In the genomic region with DNA sequence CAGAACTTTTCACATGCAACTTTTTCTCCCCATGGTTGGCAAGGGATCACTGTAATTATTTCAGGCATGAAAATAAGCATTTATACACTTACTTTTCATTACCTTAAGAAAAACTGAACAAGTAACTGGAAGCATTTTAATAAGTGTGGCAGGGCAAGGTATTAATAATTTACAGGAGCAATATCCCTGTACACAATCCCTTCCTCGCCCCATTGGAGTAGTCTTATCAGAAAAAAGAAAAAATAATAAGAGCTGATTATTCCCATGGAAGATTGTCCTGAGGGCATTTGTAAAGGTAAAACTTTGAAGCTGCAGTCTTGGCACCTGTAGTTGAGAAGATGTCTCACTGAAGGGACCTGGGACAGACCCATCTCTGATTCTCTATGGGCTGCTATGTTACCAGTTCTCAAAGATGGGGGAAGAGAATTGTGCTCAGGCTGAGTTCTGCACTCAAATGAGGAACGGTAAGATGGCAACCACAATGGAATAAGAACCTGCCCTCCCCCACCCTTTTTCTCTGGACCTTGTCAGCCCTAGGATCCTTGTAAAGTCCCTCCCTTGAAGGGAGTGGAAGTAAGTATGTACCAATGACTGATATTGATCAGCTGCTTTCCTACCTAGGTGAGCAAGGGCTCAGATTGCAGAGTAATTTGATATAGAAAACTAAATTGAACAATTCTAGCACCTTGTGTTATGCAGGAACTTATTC, we compare ENCODE assay signal across 14 cellular contexts.
A peak's percentile ranks its signal among the peaks of the same experiment; 100 is the strongest.
DNase-seq lines count a peak whose midpoint lies in the region; ATAC-seq and TF ChIP-seq lines count a peak whose summit lies in the region.
"Had no signal": no experiment of that assay in that cellular context is flagged by ENCODE, and none has a peak within 500 bp of the region (broad histone marks: within the 10 kb centered on the region; RNA-seq: fewer than 3 reads in every experiment).

No MANE protein-coding gene starts in this region.

- H3K4me2 ChIP-seq in IMR-90 (ENCODE audit: low read depth, low read length) = no peak overlapping the region

- H3K4ac ChIP-seq in IMR-90 (ENCODE audit: low read depth, low read length) = peak overlapping the region; percentile 69

- peak overlapping the region; percentile 68 for H4K91ac ChIP-seq in IMR-90 (ENCODE audit: insufficient read depth, low read depth, low read length)

- POLR2A ChIA-PET in activated CD4-positive, alpha-beta T cell treated with anti-CD3 and anti-CD28 coated beads for 36 hours (lab: Charles Lee) = no interaction called here
- POLR2A ChIA-PET in IMR-90 (lab: Charles Lee; ENCODE audit: unreplicated experiment) = no interaction called here

- H2BK15ac ChIP-seq in IMR-90 (ENCODE audit: low read depth, low read length) = peak overlapping the region; percentile 89; the same call in 1 of the 3 replicates

- peak overlapping the region; percentile 15 for H2AK9ac ChIP-seq in IMR-90 (replicated peaks; ENCODE audit: low read depth, low read length, poor library complexity)

- H4K8ac ChIP-seq in IMR-90 (ENCODE audit: low read depth in 2 of 2, low read length in 2 of 2) = peak overlapping the region in 1 of 2 experiments; percentile 65; a peak in 1 of 4 replicates

- no peak for TF ChIP-seq CTCF in IMR-90 (conservative IDR thresholded peaks at IDR 0.05; ENCODE audit: low read depth, low read length)
- TF ChIP-seq CTCF in nephron (IDR thresholded peaks at IDR 0.05; ENCODE audit: unreplicated experiment in 3 of 3) = no peak

- no peaks in the 10 kb centered on the region for H3K9me3 Mint-ChIP-seq in activated CD4-positive, alpha-beta T cell treated with anti-CD3 and anti-CD28 coated beads for 36 hours (ENCODE audit: low read depth)
- H3K9me3 Mint-ChIP-seq in activated T-helper 1 cell treated with anti-CD3 and anti-CD28 coated beads, Interleukin-12 subunit alpha, Interleukin-12 subunit beta, Interleukin-2, Interleukin-4 antibody, amounts not matched to agents 30 ng/mL and 10 ng/mL and 1 ng/mL, durations not matched to agents 14 hours and 24 hours and 36 hours = peaks cover 28% of the 10 kb centered on the region
- H3K9me3 Mint-ChIP-seq in nephron = peaks cover 5% of the 10 kb centered on the region

- 0 out of 2 replicates have a peak overlapping the region, but pooled peaks have one; percentile 38 for H3K23ac ChIP-seq in IMR-90 (ENCODE audit: low read depth, low read length)

- TF ChIP-seq RAD21 in IMR-90 (IDR thresholded peaks at IDR 0.05; ENCODE audit: low read length) = no peak

- H4K20me1 ChIP-seq in IMR-90 (ENCODE audit: insufficient read depth, low read length) = no peaks in the 10 kb centered on the region

- peak overlapping the region; percentile 98 for H3K18ac ChIP-seq in IMR-90 (ENCODE audit: low read depth, low read length)

- H2AK5ac ChIP-seq in IMR-90 (ENCODE audit: low read depth, low read length) = peak overlapping the region; percentile 84

- in situ Hi-C loops in IMR-90 (cut with MboI; ENCODE audit: low sequenced_read_pairs) = no loop called here

- TF ChIP-seq POLR2A in IMR-90 (IDR thresholded peaks at IDR 0.05; ENCODE audit: low read depth, low read length) = no peak

- H3K27me3 ChIP-seq in IMR-90 (ENCODE audit: control insufficient read depth, insufficient read depth, low read length) = no peaks in the 10 kb centered on the region

- WGBS in IMR-90 (ENCODE audit: extremely low coverage in 2 of 2, insufficient read length in 1 of 2), 2 experiments = no CpG with 5 or more reads among the region's 2 CpGs

- peaks cover 7% of the 10 kb centered on the region for H3K4me1 ChIP-seq in IMR-90 (ENCODE audit: control insufficient read depth, insufficient read depth, low read length)

- DNase-seq in activated CD4-positive, alpha-beta T cell treated with anti-CD3 and anti-CD28 coated beads for 36 hours = no peak
- DNase-seq in activated CD4-positive, alpha-beta T cell treated with anti-CD3 and anti-CD28 coated beads for 4 hours = no peak
- DNase-seq in IMR-90 (no peak), amygdala (lab: John Stamatoyannopoulos, UW) (no peak), superior temporal gyrus (ENCODE audit: extremely low spot score) (no peak), HCEC 1CT (no peak)
- DNase-seq in activated T-helper 1 cell treated with anti-CD3 and anti-CD28 coated beads, Interleukin-12 subunit alpha, Interleukin-12 subunit beta, Interleukin-2, Interleukin-4 antibody, amounts not matched to agents 30 ng/mL and 10 ng/mL and 1 ng/mL, durations not matched to agents 14 hours and 24 hours and 36 hours (ENCODE audit: low spot score) = no peak
- DNase-seq: DMS 273 treated with DMSO at 0.1 percent for 48 hours, NCI-H1417, NCI-H2029, NCI-H2171 treated with DMSO at 0.1 percent for 48 hours, NCI-H82 had no signal

- H3K27me3 Mint-ChIP-seq in activated CD4-positive, alpha-beta T cell treated with anti-CD3 and anti-CD28 coated beads for 36 hours = no peaks in the 10 kb centered on the region
- H3K27me3 Mint-ChIP-seq in activated T-helper 1 cell treated with anti-CD3 and anti-CD28 coated beads, Interleukin-12 subunit alpha, Interleukin-12 subunit beta, Interleukin-2, Interleukin-4 antibody, amounts not matched to agents 30 ng/mL and 10 ng/mL and 1 ng/mL, durations not matched to agents 14 hours and 24 hours and 36 hours (ENCODE audit: insufficient read depth) = no peaks in the 10 kb centered on the region
- peaks cover 4% of the 10 kb centered on the region for H3K27me3 Mint-ChIP-seq in nephron (ENCODE audit: low read depth)

- peak overlapping the region; percentile 25; the same call in 1 of the 2 replicates for H3K9ac ChIP-seq in IMR-90 (ENCODE audit: low read depth, low read length)

- H3K9me3 ChIP-seq in IMR-90 (ENCODE audit: control insufficient read depth, insufficient read depth, low read length) = no peaks in the 10 kb centered on the region

- H2BK120ac ChIP-seq in IMR-90 (ENCODE audit: low read depth, low read length) = peak overlapping the region; percentile 61; the same call in 1 of the 2 replicates

- dilution Hi-C loops in IMR-90 (cut with HindIII; ENCODE audit: low sequenced_read_pairs, unreplicated experiment) = no loop called here

- no peak overlapping the region for H3K4me3 Mint-ChIP-seq in activated CD4-positive, alpha-beta T cell treated with anti-CD3 and anti-CD28 coated beads for 36 hours
- peak overlapping the region; percentile 48 for H3K4me3 Mint-ChIP-seq in activated T-helper 1 cell treated with anti-CD3 and anti-CD28 coated beads, Interleukin-12 subunit alpha, Interleukin-12 subunit beta, Interleukin-2, Interleukin-4 antibody, amounts not matched to agents 30 ng/mL and 10 ng/mL and 1 ng/mL, durations not matched to agents 14 hours and 24 hours and 36 hours
- H3K4me3 Mint-ChIP-seq in nephron = no peak overlapping the region

- H3K27ac Mint-ChIP-seq in activated CD4-positive, alpha-beta T cell treated with anti-CD3 and anti-CD28 coated beads for 36 hours = peak overlapping the region; percentile 55
- H3K27ac Mint-ChIP-seq in activated T-helper 1 cell treated with anti-CD3 and anti-CD28 coated beads, Interleukin-12 subunit alpha, Interleukin-12 subunit beta, Interleukin-2, Interleukin-4 antibody, amounts not matched to agents 30 ng/mL and 10 ng/mL and 1 ng/mL, durations not matched to agents 14 hours and 24 hours and 36 hours = peak overlapping the region; percentile 93
- peak overlapping the region; percentile 28 to 76 (median 68) for H3K27ac Mint-ChIP-seq in nephron

- H3K27ac ChIP-seq in IMR-90 (ENCODE audit: insufficient read depth, low read length) = peak overlapping the region; percentile 44; the same call in 1 of the 2 replicates
- H3K27ac ChIP-seq: 22Rv1 had no signal

- H2BK20ac ChIP-seq in IMR-90 (ENCODE audit: low read depth, low read length) = peak overlapping the region; percentile 55; the same call in 1 of the 2 replicates

- no peak overlapping the region for H2AFZ ChIP-seq in IMR-90 (replicated peaks; ENCODE audit: low read length, poor library complexity)

- H3K36me3 Mint-ChIP-seq in activated CD4-positive, alpha-beta T cell treated with anti-CD3 and anti-CD28 coated beads for 36 hours (ENCODE audit: low read depth) = no peaks in the 10 kb centered on the region
- H3K36me3 Mint-ChIP-seq in activated T-helper 1 cell treated with anti-CD3 and anti-CD28 coated beads, Interleukin-12 subunit alpha, Interleukin-12 subunit beta, Interleukin-2, Interleukin-4 antibody, amounts not matched to agents 30 ng/mL and 10 ng/mL and 1 ng/mL, durations not matched to agents 14 hours and 24 hours and 36 hours (ENCODE audit: low read depth) = peaks cover 34% of the 10 kb centered on the region
- no peaks in the 10 kb centered on the region for H3K36me3 Mint-ChIP-seq in nephron (ENCODE audit: low read depth)

- H3K4me3 ChIP-seq in IMR-90 (ENCODE audit: insufficient read depth, low read depth, low read length) = no peak overlapping the region

- no peak overlapping the region for H3K14ac ChIP-seq in IMR-90 (replicated peaks; ENCODE audit: low read depth, low read length)

- no peaks in the 10 kb centered on the region for H3K79me1 ChIP-seq in IMR-90 (ENCODE audit: low read depth in 1 of 2, low read length in 2 of 2)

- BruUV-seq in IMR-90 (replicated peaks; lab: Mats Ljungman, UMichigan) = no TSS peak

- H3K9me1 ChIP-seq in IMR-90 (ENCODE audit: insufficient read depth, low read length) = no peaks in the 10 kb centered on the region

- ATAC-seq in activated CD4-positive, alpha-beta T cell treated with anti-CD3 and anti-CD28 coated beads for 36 hours = peak; percentile 60
- ATAC-seq in IMR-90 (ENCODE audit: low read depth) = no peak

- peaks cover 26% of the 10 kb centered on the region for H3K4me1 Mint-ChIP-seq in activated CD4-positive, alpha-beta T cell treated with anti-CD3 and anti-CD28 coated beads for 36 hours
- peaks cover 72% of the 10 kb centered on the region for H3K4me1 Mint-ChIP-seq in activated T-helper 1 cell treated with anti-CD3 and anti-CD28 coated beads, Interleukin-12 subunit alpha, Interleukin-12 subunit beta, Interleukin-2, Interleukin-4 antibody, amounts not matched to agents 30 ng/mL and 10 ng/mL and 1 ng/mL, durations not matched to agents 14 hours and 24 hours and 36 hours (ENCODE audit: low read depth)
- peaks cover 20% of the 10 kb centered on the region for H3K4me1 Mint-ChIP-seq in nephron

- peak overlapping the region; percentile 47 for H2BK5ac ChIP-seq in IMR-90 (ENCODE audit: low read depth, low read length, poor library complexity, severe bottlenecking)

- H3K56ac ChIP-seq in IMR-90 (ENCODE audit: extremely low read depth, insufficient read depth, low read length) = no peak overlapping the region

- CTCF ChIA-PET in activated CD4-positive, alpha-beta T cell treated with anti-CD3 and anti-CD28 coated beads for 36 hours (lab: Charles Lee) = interaction anchor here (0.8 to 1.6 kb wide), 4 partner anchors 10 to 170 kb away, joined by 3 to 4 read pairs (median 4); no protein-coding TSS in a partner anchor
- CTCF ChIA-PET in IMR-90 (lab: Yijun Ruan, JAX) = no interaction called here

- intact Hi-C loops in activated CD4-positive, alpha-beta T cell treated with anti-CD3 and anti-CD28 coated beads for 36 hours (cut with DNase I, micrococcal nuclease) = no loop called here
- intact Hi-C loops in IMR-90 (cut with micrococcal nuclease) = no loop called here
- intact Hi-C loops in activated T-helper 1 cell treated with anti-CD3 and anti-CD28 coated beads, Interleukin-12 subunit alpha, Interleukin-12 subunit beta, Interleukin-2, Interleukin-4 antibody, amounts not matched to agents 30 ng/mL and 10 ng/mL and 1 ng/mL, durations not matched to agents 14 hours and 24 hours and 36 hours (cut with micrococcal nuclease) = loop anchor here (1.0 to 5.0 kb wide), 5 partner anchors 10 to 285 kb away; partner anchors contain the start of gene PDE7B

- no peaks in the 10 kb centered on the region for H3K36me3 ChIP-seq in IMR-90 (ENCODE audit: control insufficient read depth, insufficient read depth, low read length)

- H4K5ac ChIP-seq in IMR-90 (ENCODE audit: low read depth, low read length) = peak overlapping the region; percentile 99
